In the genomic region with DNA sequence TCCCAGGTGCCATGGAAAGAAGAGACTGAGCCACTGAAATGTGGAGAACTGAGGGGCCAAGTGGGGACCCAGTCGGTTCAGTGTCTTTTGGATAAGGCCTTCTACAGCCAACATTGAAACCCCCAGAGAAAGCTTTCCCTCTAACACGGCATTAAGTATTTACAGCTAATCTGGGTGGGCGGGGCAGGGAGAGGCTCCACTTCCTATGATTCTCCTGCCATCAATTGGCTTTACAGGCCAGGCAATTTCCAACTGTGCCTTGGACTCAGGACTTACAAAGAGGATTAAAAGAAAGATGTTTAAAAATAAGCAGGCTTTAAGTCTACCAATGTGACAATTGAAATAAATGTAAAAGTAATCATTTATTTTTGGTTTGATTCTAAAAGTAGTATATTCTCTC, we compare ENCODE assay signal across 28 cellular contexts. TPM values are rescaled to one million over a fixed set of nuclear protein-coding genes. Genes with fewer than 3 reads are reported as not detected.
"Had no signal": no experiment of that assay in that cellular context is flagged by ENCODE, and none has a peak within 500 bp of the region (broad histone marks: within the 10 kb centered on the region; RNA-seq: fewer than 3 reads in every experiment).

No MANE protein-coding gene starts in this region.

- H3K4me2 ChIP-seq: smooth muscle cell had no signal

- H3K4me3 Mint-ChIP-seq: naive thymus-derived CD4-positive, alpha-beta T cell; nephron; stimulated activated effector memory CD8-positive, alpha-beta T cell treated with anti-CD3 and anti-CD28 coated beads, Interleukin-12 subunit alpha, Interleukin-12 subunit beta, amount 100 ng/mL, for 72 hours had no signal

- H3K27ac Mint-ChIP-seq: naive thymus-derived CD4-positive, alpha-beta T cell; nephron; stimulated activated effector memory CD8-positive, alpha-beta T cell treated with anti-CD3 and anti-CD28 coated beads, Interleukin-12 subunit alpha, Interleukin-12 subunit beta, amount 100 ng/mL, for 72 hours had no signal

- H3K9me3 ChIP-seq: esophagus squamous epithelium, prostate gland, right atrium auricular region, thoracic aorta, tibial nerve, upper lobe of right lung, uterus had no signal

- H3K36me3 Mint-ChIP-seq: stimulated activated effector memory CD8-positive, alpha-beta T cell treated with anti-CD3 and anti-CD28 coated beads, Interleukin-12 subunit alpha, Interleukin-12 subunit beta, amount 100 ng/mL, for 72 hours had no signal

- H3K4me1 Mint-ChIP-seq: nephron; stimulated activated effector memory CD8-positive, alpha-beta T cell treated with anti-CD3 and anti-CD28 coated beads, Interleukin-12 subunit alpha, Interleukin-12 subunit beta, amount 100 ng/mL, for 72 hours had no signal

- H3K27ac ChIP-seq: coronary artery, prostate gland, right atrium auricular region, thoracic aorta, upper lobe of right lung, uterus had no signal

- H3K9me3 Mint-ChIP-seq: stimulated activated effector memory CD8-positive, alpha-beta T cell treated with anti-CD3 and anti-CD28 coated beads, Interleukin-12 subunit alpha, Interleukin-12 subunit beta, amount 100 ng/mL, for 72 hours had no signal

- H3K4me1 ChIP-seq: prostate gland, right atrium auricular region, uterus had no signal

- H3K4me3 ChIP-seq: coronary artery, esophagus squamous epithelium, prostate gland, right atrium auricular region, smooth muscle cell, thoracic aorta, tibial nerve, upper lobe of right lung, uterus had no signal

- H3K27me3 ChIP-seq: right atrium auricular region, tibial nerve, upper lobe of right lung, uterus had no signal

- DNase-seq: dermis blood vessel endothelial cell; effector memory CD4-positive, alpha-beta T cell; erythroblast; esophagus squamous epithelium; hypothalamus; mesendoderm; midbrain; naive thymus-derived CD4-positive, alpha-beta T cell; nucleus accumbens; stimulated activated CD4-positive, alpha-beta T cell treated with anti-CD3 and anti-CD28 coated beads, Interleukin-12 subunit alpha, Interleukin-12 subunit beta, amount 100 ng/mL, for 4 hours; stimulated activated CD4-positive, alpha-beta T cell treated with anti-CD3 and anti-CD28 coated beads, Interleukin-1b, Interleukin-23, amount 100 ng/mL, for 48 hours; stimulated activated CD4-positive, alpha-beta T cell treated with anti-CD3 and anti-CD28 coated beads, Interleukin-4, amount 100 ng/mL, for 24 hours; stimulated activated naive CD4-positive, alpha-beta T cell treated with Interleukin-2 at 50 U/mL for 16 hours; substantia nigra; upper lobe of right lung; uterus had no signal

- H3K36me3 ChIP-seq: esophagus squamous epithelium, prostate gland, right atrium auricular region, thoracic aorta, tibial nerve, upper lobe of right lung, uterus had no signal

- ATAC-seq: naive thymus-derived CD4-positive, alpha-beta T cell; sciatic nerve; stimulated activated effector memory CD8-positive, alpha-beta T cell treated with anti-CD3 and anti-CD28 coated beads, Interleukin-12 subunit alpha, Interleukin-12 subunit beta, amount 100 ng/mL, for 72 hours; upper lobe of right lung had no signal

RNA-seq across cellular contexts. Expression of gene IL16, which starts 58.9 kb away (rescaled TPM):
- total RNA-seq: fibroblast of villous mesenchyme, osteocyte had no signal
- polyA plus RNA-seq: keratinocyte had no signal
